Comparison of ENCODE assay signal across 10 cellular contexts in the genomic region with DNA sequence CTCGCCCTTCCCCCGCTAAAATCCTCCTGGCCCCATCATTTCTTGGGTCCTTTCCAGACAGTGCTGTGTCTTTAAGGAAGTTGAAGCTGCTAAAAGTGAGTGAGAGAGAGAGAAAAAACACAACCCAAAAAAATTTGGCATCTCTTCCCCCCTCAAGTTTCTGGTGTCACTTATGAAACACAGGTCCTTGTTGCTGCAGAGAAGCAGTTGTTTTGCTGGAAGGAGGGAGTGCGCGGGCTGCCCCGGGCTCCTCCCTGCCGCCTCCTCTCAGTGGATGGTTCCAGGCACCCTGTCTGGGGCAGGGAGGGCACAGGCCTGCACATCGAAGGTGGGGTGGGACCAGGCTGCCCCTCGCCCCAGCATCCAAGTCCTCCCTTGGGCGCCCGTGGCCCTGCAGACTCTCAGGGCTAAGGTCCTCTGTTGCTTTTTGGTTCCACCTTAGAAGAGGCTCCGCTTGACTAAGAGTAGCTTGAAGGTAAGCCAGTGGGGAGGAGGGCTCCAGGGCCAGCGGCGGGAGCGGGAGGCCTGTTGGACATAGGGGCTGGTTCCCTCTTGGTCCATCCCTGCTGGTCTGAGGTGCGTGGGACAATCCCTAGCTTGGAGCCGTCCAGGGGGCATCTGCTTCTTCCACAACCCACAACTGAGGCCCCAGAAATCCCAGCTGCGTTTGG. TPM values are rescaled to one million over a fixed set of nuclear protein-coding genes. Genes with fewer than 3 reads are reported as not detected.
DNase-seq lines count a peak whose midpoint lies in the region; ATAC-seq, FAIRE-seq and TF ChIP-seq lines count a peak whose summit lies in the region.
"Had no signal": no experiment of that assay in that cellular context is flagged by ENCODE, and none has a peak within 500 bp of the region (broad histone marks: within the 10 kb centered on the region; RNA-seq: fewer than 3 reads in every experiment).

A gene with protein sequence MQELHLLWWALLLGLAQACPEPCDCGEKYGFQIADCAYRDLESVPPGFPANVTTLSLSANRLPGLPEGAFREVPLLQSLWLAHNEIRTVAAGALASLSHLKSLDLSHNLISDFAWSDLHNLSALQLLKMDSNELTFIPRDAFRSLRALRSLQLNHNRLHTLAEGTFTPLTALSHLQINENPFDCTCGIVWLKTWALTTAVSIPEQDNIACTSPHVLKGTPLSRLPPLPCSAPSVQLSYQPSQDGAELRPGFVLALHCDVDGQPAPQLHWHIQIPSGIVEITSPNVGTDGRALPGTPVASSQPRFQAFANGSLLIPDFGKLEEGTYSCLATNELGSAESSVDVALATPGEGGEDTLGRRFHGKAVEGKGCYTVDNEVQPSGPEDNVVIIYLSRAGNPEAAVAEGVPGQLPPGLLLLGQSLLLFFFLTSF (plus strand): TSS at position 166 of the 671 bp plus-strand sequence. CDS start 1,149 bp downstream, outside the sequence.

- no peak for TF ChIP-seq CTCF in pancreas (IDR thresholded peaks at IDR 0.05)

- H3K9me3 Mint-ChIP-seq in activated T-helper 1 cell treated with anti-CD3 and anti-CD28 coated beads, Interleukin-12 subunit alpha, Interleukin-12 subunit beta, Interleukin-2, Interleukin-4 antibody, amounts not matched to agents 30 ng/mL and 10 ng/mL and 1 ng/mL, durations not matched to agents 14 hours and 24 hours and 36 hours, result no peaks in the 10 kb centered on the region

- H3K4me3 Mint-ChIP-seq in activated T-helper 1 cell treated with anti-CD3 and anti-CD28 coated beads, Interleukin-12 subunit alpha, Interleukin-12 subunit beta, Interleukin-2, Interleukin-4 antibody, amounts not matched to agents 30 ng/mL and 10 ng/mL and 1 ng/mL, durations not matched to agents 14 hours and 24 hours and 36 hours, result no peak within 1 kb of the TSS
- H3K4me3 Mint-ChIP-seq: CD4-positive, alpha-beta memory T cell had no signal

- no peaks in the 10 kb centered on the region for H3K4me1 Mint-ChIP-seq in activated T-helper 1 cell treated with anti-CD3 and anti-CD28 coated beads, Interleukin-12 subunit alpha, Interleukin-12 subunit beta, Interleukin-2, Interleukin-4 antibody, amounts not matched to agents 30 ng/mL and 10 ng/mL and 1 ng/mL, durations not matched to agents 14 hours and 24 hours and 36 hours (ENCODE audit: low read depth)
- H3K4me1 Mint-ChIP-seq: CD4-positive, alpha-beta memory T cell had no signal

- DNase-seq in AG08395 (ENCODE audit: low spot score), result peak; percentile 78
- DNase-seq in activated T-helper 1 cell treated with anti-CD3 and anti-CD28 coated beads, Interleukin-12 subunit alpha, Interleukin-12 subunit beta, Interleukin-2, Interleukin-4 antibody, amounts not matched to agents 30 ng/mL and 10 ng/mL and 1 ng/mL, durations not matched to agents 14 hours and 24 hours and 36 hours (ENCODE audit: low spot score), result no peak
- peak; percentile 74 for DNase-seq in cardiac septum (ENCODE audit: low spot score)
- peak in 2 of 6 donors; percentile 48 to 56 for DNase-seq in pancreas
- no peak for DNase-seq in stimulated activated CD4-positive, alpha-beta T cell treated with anti-CD3 and anti-CD28 coated beads, Interleukin-2, amount 100 ng/mL, for 24 hours
- no peak for DNase-seq in activated T-cell treated with anti-CD3 and anti-CD28 coated beads, Interleukin-2, amount 50 U/mL, for 1 hour
- DNase-seq: CD4-positive, alpha-beta memory T cell; SIG-M5 had no signal

- no peaks in the 10 kb centered on the region for H3K36me3 ChIP-seq in pancreas

- H3K27ac Mint-ChIP-seq in activated T-helper 1 cell treated with anti-CD3 and anti-CD28 coated beads, Interleukin-12 subunit alpha, Interleukin-12 subunit beta, Interleukin-2, Interleukin-4 antibody, amounts not matched to agents 30 ng/mL and 10 ng/mL and 1 ng/mL, durations not matched to agents 14 hours and 24 hours and 36 hours, result peak within 1 kb of the TSS; percentile 66

- H3K4me3 ChIP-seq in pancreas, result no peak within 1 kb of the TSS

- no peaks in the 10 kb centered on the region for H3K36me3 Mint-ChIP-seq in activated T-helper 1 cell treated with anti-CD3 and anti-CD28 coated beads, Interleukin-12 subunit alpha, Interleukin-12 subunit beta, Interleukin-2, Interleukin-4 antibody, amounts not matched to agents 30 ng/mL and 10 ng/mL and 1 ng/mL, durations not matched to agents 14 hours and 24 hours and 36 hours (ENCODE audit: low read depth)
- H3K36me3 Mint-ChIP-seq: CD4-positive, alpha-beta memory T cell had no signal

- peak within 1 kb of the TSS in 1 of 4 donors; percentile 46 for H3K27ac ChIP-seq in pancreas

- WGBS in pancreas, 2 donors, result 57 to 67% methylated on average over 16 to 17 of the region's 17 CpGs

- peak in 3 of 4 donors; percentile 31 to 46 (median 34) for ATAC-seq in pancreas
- ATAC-seq in GM18868 (IDR thresholded peaks at IDR 0.05; ENCODE audit: unreplicated experiment), result no peak
- ATAC-seq in HG03196 (IDR thresholded peaks at IDR 0.05; ENCODE audit: unreplicated experiment), result no peak

- no peaks in the 10 kb centered on the region for H3K27me3 ChIP-seq in pancreas

- H3K27me3 Mint-ChIP-seq in activated T-helper 1 cell treated with anti-CD3 and anti-CD28 coated beads, Interleukin-12 subunit alpha, Interleukin-12 subunit beta, Interleukin-2, Interleukin-4 antibody, amounts not matched to agents 30 ng/mL and 10 ng/mL and 1 ng/mL, durations not matched to agents 14 hours and 24 hours and 36 hours (ENCODE audit: insufficient read depth), result peaks cover 3% of the 10 kb centered on the region

- H3K9me3 ChIP-seq in pancreas, result no peaks in the 10 kb centered on the region

- no peaks in the 10 kb centered on the region for H3K4me1 ChIP-seq in pancreas

- FAIRE-seq in pancreas (lab: Jason Lieb, UNC), result no peak

- intact Hi-C loops in activated T-helper 1 cell treated with anti-CD3 and anti-CD28 coated beads, Interleukin-12 subunit alpha, Interleukin-12 subunit beta, Interleukin-2, Interleukin-4 antibody, amounts not matched to agents 30 ng/mL and 10 ng/mL and 1 ng/mL, durations not matched to agents 14 hours and 24 hours and 36 hours (cut with micrococcal nuclease), result no loop called here
- intact Hi-C loops in cardiac septum (cut with DNase I), result loop anchor here (2.0 kb wide), 1 partner anchor 37 kb away; no protein-coding TSS in a partner anchor
- intact Hi-C loops in pancreas (cut with DNase I), result no loop called here

RNA-seq across cellular contexts. Expression of the gene that starts here (rescaled TPM):
- total RNA-seq in activated T-helper 1 cell treated with anti-CD3 and anti-CD28 coated beads, Interleukin-12 subunit alpha, Interleukin-12 subunit beta, Interleukin-2, Interleukin-4 antibody, amounts not matched to agents 30 ng/mL and 10 ng/mL and 1 ng/mL, durations not matched to agents 14 hours and 24 hours and 36 hours, result not detected in 2 replicates
- 16.2 TPM for total RNA-seq in cardiac septum
- 10 to 100 TPM in 1 of 6 donors, 1 to 10 TPM in 5; 1.5 to 29.4 (median 3.2) TPM for total RNA-seq in pancreas
- 1 to 10 TPM; 3.1 to 3.6 TPM for polyA plus RNA-seq in pancreas
- total RNA-seq: CD4-positive, alpha-beta memory T cell had no signal
- polyA plus RNA-seq: CD4-positive, alpha-beta memory T cell had no signal

Comparison
In these comparisons a context has a peak if more than half of its experiments do, and no peak if none do; other contexts are left out.
1. DNase-seq: peak in AG08395 (single experiment) and cardiac septum (single experiment); none in activated T-helper 1 cell treated with anti-CD3 and anti-CD28 coated beads, Interleukin-12 subunit alpha, Interleukin-12 subunit beta, Interleukin-2, Interleukin-4 antibody, amounts not matched to agents 30 ng/mL and 10 ng/mL and 1 ng/mL, durations not matched to agents 14 hours and 24 hours and 36 hours (single experiment), stimulated activated CD4-positive, alpha-beta T cell treated with anti-CD3 and anti-CD28 coated beads, Interleukin-2, amount 100 ng/mL, for 24 hours (0 of 2) and activated T-cell treated with anti-CD3 and anti-CD28 coated beads, Interleukin-2, amount 50 U/mL, for 1 hour (single experiment).
2. ATAC-seq: peak in pancreas (3 of 4); none in GM18868 (single experiment) and HG03196 (single experiment).